Comparison of ENCODE assay signal across 8 cellular contexts in genomic region chr3:138114431-138114918, GRCh38. TPM values are rescaled to one million over a fixed set of nuclear protein-coding genes. Genes with fewer than 3 reads are reported as not detected.
DNase-seq lines count a peak whose midpoint lies in the region; ATAC-seq and TF ChIP-seq lines count a peak whose summit lies in the region.

No MANE protein-coding gene starts in this region.

- H3K4ac ChIP-seq in mesenchymal stem cell (ENCODE audit: low read depth in 1 of 2, low read length in 2 of 2), result peak overlapping the region; percentile 79 to 82

- no peaks in the 10 kb centered on the region for H3K36me3 ChIP-seq in BE2C
- H3K36me3 ChIP-seq in Loucy (ENCODE audit: insufficient read depth, low read length), result no peaks in the 10 kb centered on the region
- H3K36me3 ChIP-seq in mesenchymal stem cell (ENCODE audit: control insufficient read depth in 1 of 2, insufficient read depth in 2 of 2, low read depth in 1 of 2, low read length in 2 of 2), result peaks cover 2 to 5% of the 10 kb centered on the region in 2 experiments

- H3K14ac ChIP-seq in mesenchymal stem cell (ENCODE audit: low read length in 2 of 2), result peak overlapping the region in 1 of 2 experiments; percentile 96

- H2BK5ac ChIP-seq in mesenchymal stem cell (ENCODE audit: low read depth, low read length, poor library complexity, severe bottlenecking), result peak overlapping the region; percentile 47

- H3K79me1 ChIP-seq in mesenchymal stem cell (replicated peaks; ENCODE audit: low read length, poor library complexity, severe bottlenecking), result peaks cover 6% of the 10 kb centered on the region

- H2BK12ac ChIP-seq in mesenchymal stem cell (ENCODE audit: low read length in 2 of 2), result peak overlapping the region in 1 of 2 experiments; percentile 89

- TF ChIP-seq CTCF in BE2C (IDR thresholded peaks at IDR 0.05; ENCODE audit: low read depth, low read length) (no peak), Loucy (conservative IDR thresholded peaks at IDR 0.05; ENCODE audit: low read length) (no peak), choroid plexus epithelial cell (conservative IDR thresholded peaks at IDR 0.05; ENCODE audit: low read depth, low read length) (no peak)

- H3K27ac ChIP-seq in mesenchymal stem cell (ENCODE audit: low read length, poor library complexity, severe bottlenecking), result peak overlapping the region; percentile 98

- peak overlapping the region; percentile 93 for H3K9ac ChIP-seq in Loucy (ENCODE audit: low read depth, low read length, poor library complexity, severe bottlenecking)
- peak overlapping the region; percentile 90 for H3K9ac ChIP-seq in mesenchymal stem cell (ENCODE audit: low read length)

- H3K9me2 ChIP-seq in Loucy (replicated peaks; ENCODE audit: low read depth, low read length), result no peaks in the 10 kb centered on the region

- H3K4me1 ChIP-seq in BE2C (no peaks in the 10 kb centered on the region), Loucy (ENCODE audit: insufficient read depth, low read length, poor library complexity, severe bottlenecking) (peaks cover 12% of the 10 kb centered on the region), mesenchymal stem cell (ENCODE audit: control insufficient read depth, insufficient read depth, low read depth, low read length) (peaks cover 18% of the 10 kb centered on the region)

- peaks cover 11% of the 10 kb centered on the region; the same call in 1 of the 2 replicates for H3K79me2 ChIP-seq in Loucy (ENCODE audit: insufficient read depth, low read length)

- H3K9me3 ChIP-seq in BE2C (no peaks in the 10 kb centered on the region), Loucy (ENCODE audit: insufficient read depth, low read depth, low read length) (no peaks in the 10 kb centered on the region), mesenchymal stem cell (ENCODE audit: control insufficient read depth, low read length) (no peaks in the 10 kb centered on the region)

- DNase-seq in BE2C, result no peak
- DNase-seq in choroid plexus epithelial cell (ENCODE audit: low read depth), result peak; percentile 49
- DNase-seq in mesenchymal stem cell, result peak; percentile 58
- no peak for DNase-seq in HuH-7.5 (ENCODE audit: low spot score)
- DNase-seq in NCI-H1694 treated with DMSO at 0.1 percent for 48 hours (lab: John Stamatoyannopoulos, UW), result no peak

- no peak overlapping the region for H2BK15ac ChIP-seq in mesenchymal stem cell (ENCODE audit: low read depth, poor library complexity, severe bottlenecking)

- no peak overlapping the region for H3K23ac ChIP-seq in mesenchymal stem cell (ENCODE audit: low read length in 2 of 2)

- H3K27me3 ChIP-seq in BE2C (no peaks in the 10 kb centered on the region), Loucy (ENCODE audit: insufficient read depth, low read length, poor library complexity, severe bottlenecking) (no peaks in the 10 kb centered on the region), mesenchymal stem cell (ENCODE audit: control insufficient read depth in 1 of 2, insufficient read depth in 1 of 2, low read length in 2 of 2) (no peaks in the 10 kb centered on the region)

- peak overlapping the region; percentile 82 to 86 for H3K18ac ChIP-seq in mesenchymal stem cell (ENCODE audit: low read depth in 1 of 2, low read length in 2 of 2)

- under 1% methylated on average over 8 of the region's 9 CpGs for WGBS in mesenchymal stem cell

- H2BK120ac ChIP-seq in mesenchymal stem cell (ENCODE audit: low read depth, low read length), result no peak overlapping the region

- H3K4me3 ChIP-seq in BE2C (ENCODE audit: low read depth, low read length), result peak overlapping the region; percentile 88
- peak overlapping the region; percentile 94 for H3K4me3 ChIP-seq in Loucy (ENCODE audit: low read length, poor library complexity, severe bottlenecking)
- peak overlapping the region; percentile 87 for H3K4me3 ChIP-seq in choroid plexus epithelial cell (ENCODE audit: low read depth, low read length)
- peak overlapping the region; percentile 68 to 81 for H3K4me3 ChIP-seq in mesenchymal stem cell (ENCODE audit: insufficient read depth in 1 of 2, low read depth in 1 of 2, low read length in 2 of 2)

- peak overlapping the region; percentile 99 for H2AFZ ChIP-seq in Loucy (ENCODE audit: low read length)
- H2AFZ ChIP-seq in mesenchymal stem cell (ENCODE audit: low read depth, low read length), result peak overlapping the region; percentile 33

- no peaks in the 10 kb centered on the region; the same call in 1 of the 2 replicates for H3F3A ChIP-seq in Loucy (ENCODE audit: low read depth)

- H4K8ac ChIP-seq in mesenchymal stem cell (ENCODE audit: low read length), result peak overlapping the region; percentile 57

- peak overlapping the region; percentile 62 for H2AK5ac ChIP-seq in mesenchymal stem cell (ENCODE audit: low read length, severe bottlenecking)

- ATAC-seq in HG03095 (IDR thresholded peaks at IDR 0.05; ENCODE audit: unreplicated experiment), result no peak
- no peak for ATAC-seq in GM21737 (IDR thresholded peaks at IDR 0.05; ENCODE audit: unreplicated experiment)

- H3K4me2 ChIP-seq in Loucy (ENCODE audit: low read depth, low read length, poor library complexity, severe bottlenecking) (peak overlapping the region; percentile 85), mesenchymal stem cell (ENCODE audit: low read length, poor library complexity, severe bottlenecking) (peak overlapping the region; percentile 31)

- no peaks in the 10 kb centered on the region for H4K20me1 ChIP-seq in Loucy (ENCODE audit: insufficient read depth, low read length, poor library complexity, severe bottlenecking)

- peak overlapping the region; percentile 34 for H4K91ac ChIP-seq in mesenchymal stem cell (ENCODE audit: low read length)

RNA-seq across cellular contexts. Expression of gene DZIP1L, which starts 0.9 kb away (rescaled TPM):
- 1.9 TPM for polyA plus RNA-seq in BE2C (2012; ENCODE audit: insufficient read depth, insufficient read length, low read depth)
- polyA plus RNA-seq in mesenchymal stem cell (2013, experiment 1 of 2), result 8.9 TPM
- polyA plus RNA-seq in mesenchymal stem cell (2013, experiment 2 of 2), result 8.0 TPM

RNA-seq across cellular contexts. Expression of gene A4GNT, which starts 17.7 kb away (rescaled TPM):
- not detected for polyA plus RNA-seq in BE2C (2012; ENCODE audit: insufficient read depth, insufficient read length, low read depth)
- not detected for polyA plus RNA-seq in mesenchymal stem cell (2013, experiment 1 of 2)
- not detected for polyA plus RNA-seq in mesenchymal stem cell (2013, experiment 2 of 2)

Comparison
In these comparisons a context has a peak if more than half of its experiments do, and no peak if none do; other contexts are left out.
1. DNase-seq: peak in choroid plexus epithelial cell (single experiment) and mesenchymal stem cell (single experiment); none in BE2C (single experiment), HuH-7.5 (single experiment) and NCI-H1694 treated with DMSO at 0.1 percent for 48 hours (single experiment).
2. Peak in every context shown above with its lines, with median percentiles within 50 percentile points of each other: H3K4me3 ChIP-seq.